8 cellular contexts compared by ENCODE assay signal in genomic region chr10:101889256-101890210, GRCh38. TPM values are rescaled to one million over a fixed set of nuclear protein-coding genes. Genes with fewer than 3 reads are reported as not detected.
DNase-seq lines count a peak whose midpoint lies in the region; ATAC-seq and TF ChIP-seq lines count a peak whose summit lies in the region.

No MANE protein-coding gene starts in this region.

- H3K27me3 ChIP-seq in mesenchymal stem cell (ENCODE audit: control insufficient read depth in 1 of 2, insufficient read depth in 1 of 2, low read length in 2 of 2), result no peaks in the 10 kb centered on the region

- no peak overlapping the region for H2BK12ac ChIP-seq in mesenchymal stem cell (ENCODE audit: low read length in 2 of 2)

- peaks cover 7% of the 10 kb centered on the region for H3K79me1 ChIP-seq in mesenchymal stem cell (replicated peaks; ENCODE audit: low read length, poor library complexity, severe bottlenecking)

- ATAC-seq in HG03175 (IDR thresholded peaks at IDR 0.05; ENCODE audit: unreplicated experiment), result no peak

- no peak overlapping the region for H3K14ac ChIP-seq in mesenchymal stem cell (ENCODE audit: low read length in 2 of 2)

- no peak overlapping the region for H4K91ac ChIP-seq in mesenchymal stem cell (ENCODE audit: low read length)

- no peak overlapping the region for H3K4me2 ChIP-seq in mesenchymal stem cell (ENCODE audit: low read length, poor library complexity, severe bottlenecking)

- no peak overlapping the region for H3K23ac ChIP-seq in mesenchymal stem cell (ENCODE audit: low read length in 2 of 2)

- no peak overlapping the region for H2BK120ac ChIP-seq in mesenchymal stem cell (ENCODE audit: low read depth, low read length)

- no peaks in the 10 kb centered on the region for H3K9me3 ChIP-seq in mesenchymal stem cell (ENCODE audit: control insufficient read depth, low read length)

- no peak overlapping the region for H2BK15ac ChIP-seq in mesenchymal stem cell (ENCODE audit: low read depth, poor library complexity, severe bottlenecking)

- no peak overlapping the region for H2BK5ac ChIP-seq in mesenchymal stem cell (ENCODE audit: low read depth, low read length, poor library complexity, severe bottlenecking)

- no peak overlapping the region for H3K27ac ChIP-seq in mesenchymal stem cell (ENCODE audit: low read length, poor library complexity, severe bottlenecking)

- no peaks in the 10 kb centered on the region for H3K4me1 ChIP-seq in mesenchymal stem cell (ENCODE audit: control insufficient read depth, insufficient read depth, low read depth, low read length)

- peaks cover 0 to 12% of the 10 kb centered on the region in 2 experiments for H3K36me3 ChIP-seq in mesenchymal stem cell (ENCODE audit: control insufficient read depth in 1 of 2, insufficient read depth in 2 of 2, low read depth in 1 of 2, low read length in 2 of 2)

- POLR2A ChIA-PET in HEK293T (lab: Yijun Ruan, JAX), result no interaction called here

- H3K4ac ChIP-seq in mesenchymal stem cell (ENCODE audit: low read depth in 1 of 2, low read length in 2 of 2), result no peak overlapping the region

- H3K4me3 ChIP-seq in mesenchymal stem cell (ENCODE audit: insufficient read depth in 1 of 2, low read depth in 1 of 2, low read length in 2 of 2), result no peak overlapping the region

- H2AFZ ChIP-seq in mesenchymal stem cell (ENCODE audit: low read depth, low read length), result no peak overlapping the region

- CTCF ChIA-PET in HEK293T (lab: Yijun Ruan, JAX), result interaction anchor here (0.5 to 5.5 kb wide), 24 partner anchors 8 to 185 kb away, joined by 3 to 42 read pairs (median 4); no protein-coding TSS in a partner anchor

- WGBS in mesenchymal stem cell, result 54% methylated on average over 5 of the region's 5 CpGs

- peak; percentile 85 for DNase-seq in DMS53 (lab: John Stamatoyannopoulos, UW)
- DNase-seq in HEK293T (ENCODE audit: extremely low spot score), result peak; percentile 81
- peak; percentile 77 for DNase-seq in NCI-H510A treated with DMSO at 0.1 percent for 48 hours (lab: John Stamatoyannopoulos, UW)
- peak; percentile 78 to 85 for DNase-seq in activated CD4-positive, alpha-beta T cell treated with anti-CD3 and anti-CD28 coated beads, Interleukin-2, amount 50 U/mL, for 48 hours
- peak; percentile 49 for DNase-seq in effector CD4-positive, alpha-beta T cell
- peak; percentile 80 for DNase-seq in mesenchymal stem cell
- peak; percentile 26 to 43 for DNase-seq in stimulated activated CD8-positive, alpha-beta memory T cell treated with anti-CD3 and anti-CD28 coated beads, Interleukin-15, amount 100 ng/mL, for 48 hours (ENCODE audit: low read depth in 2 of 2)

- no peak overlapping the region for H2AK5ac ChIP-seq in mesenchymal stem cell (ENCODE audit: low read length, severe bottlenecking)

- H3K9ac ChIP-seq in mesenchymal stem cell (ENCODE audit: low read length), result peak overlapping the region; percentile 13

- H3K18ac ChIP-seq in mesenchymal stem cell (ENCODE audit: low read depth in 1 of 2, low read length in 2 of 2), result no peak overlapping the region

- H4K8ac ChIP-seq in mesenchymal stem cell (ENCODE audit: low read length), result no peak overlapping the region

TF ChIP-seq in HEK293T, 16 proteins besides CTCF, POLR2A, EP300 and RAD21:
- TF ChIP-seq FOXK2 (IDR thresholded peaks at IDR 0.05) (no peak), SUZ12 (IDR thresholded peaks at IDR 0.05) (no peak), TARDBP (IDR thresholded peaks at IDR 0.05) (no peak), CTBP1 (IDR thresholded peaks at IDR 0.05; ENCODE audit: borderline replicate concordance) (no peak), NFRKB (IDR thresholded peaks at IDR 0.05) (no peak), HDGF (IDR thresholded peaks at IDR 0.05; ENCODE audit: borderline replicate concordance) (no peak), LEF1 (IDR thresholded peaks at IDR 0.05; ENCODE audit: borderline replicate concordance) (no peak), PKNOX1 (IDR thresholded peaks at IDR 0.05) (no peak; the same call in 1 of the 2 replicates)

RNA-seq across cellular contexts. Expression of gene KCNIP2, which starts 45.9 kb away (rescaled TPM):
- polyA plus RNA-seq in mesenchymal stem cell (2013, experiment 1 of 2), result 0.25 TPM
- 0.23 TPM for polyA plus RNA-seq in mesenchymal stem cell (2013, experiment 2 of 2)

Comparison
In these comparisons a context has a peak if more than half of its experiments do, and no peak if none do; other contexts are left out.
1. DNase-seq: peak in every context shown above with its lines; median percentile 85 in DMS53; 82 in activated CD4-positive, alpha-beta T cell treated with anti-CD3 and anti-CD28 coated beads, Interleukin-2, amount 50 U/mL, for 48 hours; 81 in HEK293T; 80 in mesenchymal stem cell; 77 in NCI-H510A treated with DMSO at 0.1 percent for 48 hours; 49 in effector CD4-positive, alpha-beta T cell; 34 in stimulated activated CD8-positive, alpha-beta memory T cell treated with anti-CD3 and anti-CD28 coated beads, Interleukin-15, amount 100 ng/mL, for 48 hours.